10 cellular contexts compared by ENCODE assay signal in genomic region chr4:26218677-26219181, GRCh38.
DNase-seq lines count a peak whose midpoint lies in the region; ATAC-seq and TF ChIP-seq lines count a peak whose summit lies in the region.
"Had no signal": no experiment of that assay in that cellular context is flagged by ENCODE, and none has a peak within 500 bp of the region (broad histone marks: within the 10 kb centered on the region; RNA-seq: fewer than 3 reads in every experiment).

No MANE protein-coding gene starts in this region.

- H3K4me1 Mint-ChIP-seq in glutamatergic neuron (ENCODE audit: low read depth, unreplicated experiment) = no peaks in the 10 kb centered on the region

- H3K36me3 ChIP-seq in Peyer's patch (no peaks in the 10 kb centered on the region), mucosa of rectum (ENCODE audit: control insufficient read depth in 2 of 2, insufficient read depth in 2 of 2, low read length in 2 of 2) (no peaks in the 10 kb centered on the region)

- H3K4me3 Mint-ChIP-seq in glutamatergic neuron (ENCODE audit: unreplicated experiment) = no peak overlapping the region

- H3K27ac ChIP-seq in Peyer's patch = peak overlapping the region in 3 of 4 donors; percentile 10 to 62 (median 12)
- peak overlapping the region; percentile 49 to 50 for H3K27ac ChIP-seq in mucosa of rectum (ENCODE audit: low read depth in 2 of 2, low read length in 2 of 2)

- H3K9me3 Mint-ChIP-seq in glutamatergic neuron (ENCODE audit: unreplicated experiment) = no peaks in the 10 kb centered on the region

- H3K36me3 Mint-ChIP-seq in glutamatergic neuron (ENCODE audit: unreplicated experiment) = no peaks in the 10 kb centered on the region

- no peak overlapping the region for H3K27ac Mint-ChIP-seq in glutamatergic neuron (ENCODE audit: unreplicated experiment)

- H3K27me3 Mint-ChIP-seq in glutamatergic neuron (ENCODE audit: unreplicated experiment) = peaks cover 3% of the 10 kb centered on the region

- no peaks in the 10 kb centered on the region for H3K9me3 ChIP-seq in Peyer's patch
- H3K9me3 ChIP-seq in mucosa of rectum (ENCODE audit: control insufficient read depth in 2 of 2, low read length in 2 of 2) = no peaks in the 10 kb centered on the region

- H3K4me1 ChIP-seq in Peyer's patch (no peaks in the 10 kb centered on the region), mucosa of rectum (ENCODE audit: control insufficient read depth in 2 of 2, insufficient read depth in 2 of 2, low read length in 2 of 2) (peaks cover 0 to 3% of the 10 kb centered on the region in 2 donors)

- H3K4me3 ChIP-seq in Peyer's patch (no peak overlapping the region), mucosa of rectum (ENCODE audit: low read length in 2 of 2) (no peak overlapping the region)

- no peaks in the 10 kb centered on the region for H3K27me3 ChIP-seq in Peyer's patch
- H3K27me3 ChIP-seq in mucosa of rectum (ENCODE audit: control insufficient read depth in 2 of 2, insufficient read depth in 2 of 2, low read length in 2 of 2) = no peaks in the 10 kb centered on the region

- H3K9ac ChIP-seq in mucosa of rectum (ENCODE audit: low read depth in 1 of 2, low read length in 2 of 2) = no peak overlapping the region

- TF ChIP-seq POLR2A in Peyer's patch (IDR thresholded peaks at IDR 0.05) = no peak

- ATAC-seq in HG02642 (IDR thresholded peaks at IDR 0.05; ENCODE audit: poor library complexity, unreplicated experiment) (peak; percentile 30), HG02981 (IDR thresholded peaks at IDR 0.05; ENCODE audit: unreplicated experiment) (no peak)

- DNase-seq in GF-D8 (lab: John Stamatoyannopoulos, UW) (peak; percentile 20), Peyer's patch (no peak), globus pallidus (ENCODE audit: low spot score) (no peak), glutamatergic neuron (no peak), NCI-H2196 (lab: John Stamatoyannopoulos, UW; ENCODE audit: unreplicated experiment) (no peak)
- DNase-seq: activated naive CD4-positive, alpha-beta T cell treated with anti-CD3 and anti-CD28 coated beads, Interleukin-2, amount 50 U/mL, for 16 hours; DND-41 had no signal

- TF ChIP-seq CTCF in Peyer's patch (IDR thresholded peaks at IDR 0.05) = no peak
- no peak for TF ChIP-seq CTCF in glutamatergic neuron (IDR thresholded peaks at IDR 0.05; ENCODE audit: partially characterized antibody, unreplicated experiment)
